ENCODE assay signal across 8 cellular contexts in genomic region chr12:104219908-104220404, GRCh38. TPM values are rescaled to one million over a fixed set of nuclear protein-coding genes. Genes with fewer than 3 reads are reported as not detected.
DNase-seq lines count a peak whose midpoint lies in the region; ATAC-seq lines count a peak whose summit lies in the region.

No MANE protein-coding gene starts in this region.

- H3K27me3 Mint-ChIP-seq in activated naive CD4-positive, alpha-beta T cell treated with anti-CD3 and anti-CD28 coated beads, Interleukin-2, amount 10 ng/mL, durations not matched to agents 7 days and 5 days, result peaks cover 18% of the 10 kb centered on the region

- H3K27ac ChIP-seq in right cardiac atrium (ENCODE audit: low read length), result peak overlapping the region; percentile 100

- H3K4me3 Mint-ChIP-seq in activated naive CD4-positive, alpha-beta T cell treated with anti-CD3 and anti-CD28 coated beads, Interleukin-2, amount 10 ng/mL, durations not matched to agents 7 days and 5 days, result no peak overlapping the region

- H3K4me1 Mint-ChIP-seq in activated naive CD4-positive, alpha-beta T cell treated with anti-CD3 and anti-CD28 coated beads, Interleukin-2, amount 10 ng/mL, durations not matched to agents 7 days and 5 days, result peaks cover 48% of the 10 kb centered on the region

- DNase-seq in activated gamma-delta T cell treated with Interleukin-2 at 50 U/mL for 16 hours, result peak; percentile 52
- no peak for DNase-seq in activated gamma-delta T cell (lab: John Stamatoyannopoulos, UW)
- peak; percentile 84 for DNase-seq in SK-MEL-5 (ENCODE audit: low read depth, low spot score)
- peak; percentile 76 for DNase-seq in activated naive CD4-positive, alpha-beta T cell treated with anti-CD3 and anti-CD28 coated beads, Interleukin-2, amount 10 ng/mL, durations not matched to agents 7 days and 5 days
- peak in 1 of 3 donors; percentile 51 for DNase-seq in right cardiac atrium
- peak; percentile 43 to 74 for DNase-seq in stimulated activated CD4-positive, alpha-beta T cell treated with anti-CD3 and anti-CD28 coated beads, Interleukin-4, amount 100 ng/mL, for 4 hours
- DNase-seq in anterior cingulate cortex (lab: John Stamatoyannopoulos, UW), result no peak

- no peaks in the 10 kb centered on the region for H3K36me3 Mint-ChIP-seq in activated naive CD4-positive, alpha-beta T cell treated with anti-CD3 and anti-CD28 coated beads, Interleukin-2, amount 10 ng/mL, durations not matched to agents 7 days and 5 days

- no peak overlapping the region for H3K4me3 ChIP-seq in right cardiac atrium (ENCODE audit: low read length)

- WGBS in right cardiac atrium, result 19% methylated on average over 4 of the region's 4 CpGs

- H3K27me3 ChIP-seq in right cardiac atrium (ENCODE audit: control insufficient read depth, insufficient read depth), result no peaks in the 10 kb centered on the region

- CTCF ChIA-PET in activated naive CD4-positive, alpha-beta T cell treated with anti-CD3 and anti-CD28 coated beads, Interleukin-2, amount 10 ng/mL, durations not matched to agents 7 days and 5 days (lab: Charles Lee), result interaction anchor here (1.0 to 2.7 kb wide), 5 partner anchors 23 to 139 kb away, joined by 3 to 8 read pairs (median 3); no protein-coding TSS in a partner anchor

- in situ Hi-C loops in SK-MEL-5 (cut with HindIII; ENCODE audit: low pct_unique_long_range_greater_than_20kb, low sequenced_read_pairs), result no loop called here

- H3K27ac Mint-ChIP-seq in activated naive CD4-positive, alpha-beta T cell treated with anti-CD3 and anti-CD28 coated beads, Interleukin-2, amount 10 ng/mL, durations not matched to agents 7 days and 5 days, result peak overlapping the region; percentile 72

- peaks cover 9% of the 10 kb centered on the region for H3K4me1 ChIP-seq in right cardiac atrium (ENCODE audit: control insufficient read depth, insufficient read depth, low read length)

- peak; percentile 34 to 42 for ATAC-seq in right cardiac atrium
- no peak for ATAC-seq in GM21576 (IDR thresholded peaks at IDR 0.05; ENCODE audit: unreplicated experiment)

- H3K9me3 ChIP-seq in right cardiac atrium (ENCODE audit: control insufficient read depth, low read length), result no peaks in the 10 kb centered on the region

- intact Hi-C loops in right cardiac atrium (cut with DNase I), result loop anchor here (5.0 kb wide), 3 partner anchors 67 to 137 kb away; partner anchors contain the start of gene EID3 (in 2 of the 4)

- H3K9me3 Mint-ChIP-seq in activated naive CD4-positive, alpha-beta T cell treated with anti-CD3 and anti-CD28 coated beads, Interleukin-2, amount 10 ng/mL, durations not matched to agents 7 days and 5 days, result no peaks in the 10 kb centered on the region

RNA-seq across cellular contexts. Expression of gene TXNRD1, which starts 4.4 kb away (rescaled TPM):
- 481 and 552 TPM in 2 replicates for total RNA-seq in SK-MEL-5 (2014; rRNA removed; shearing (Covaris generic))
- 263 and 357 TPM in 2 replicates for polyA plus RNA-seq in SK-MEL-5 (2015; cell fraction: cytosol; rRNA removed)
- polyA plus RNA-seq in SK-MEL-5 (2015; cell fraction: nucleus; rRNA removed), result 136 and 138 TPM in 2 replicates
- 100 to 1,000 TPM; 118 to 187 (median 148) TPM for total RNA-seq in right cardiac atrium
- polyA plus RNA-seq in right cardiac atrium, result 57.9 TPM

Comparison
In these comparisons a context has a peak if more than half of its experiments do, and no peak if none do; other contexts are left out.
1. DNase-seq: peak in activated gamma-delta T cell treated with Interleukin-2 at 50 U/mL for 16 hours (single experiment), SK-MEL-5 (single experiment), activated naive CD4-positive, alpha-beta T cell treated with anti-CD3 and anti-CD28 coated beads, Interleukin-2, amount 10 ng/mL, durations not matched to agents 7 days and 5 days (single experiment) and stimulated activated CD4-positive, alpha-beta T cell treated with anti-CD3 and anti-CD28 coated beads, Interleukin-4, amount 100 ng/mL, for 4 hours (2 of 2); none in activated gamma-delta T cell (single experiment) and anterior cingulate cortex (0 of 58).